ENCODE assay signal across 15 cellular contexts in genomic region chr4:148653681-148654080, GRCh38.
A peak's percentile ranks its signal among the peaks of the same experiment; 100 is the strongest.
DNase-seq lines count a peak whose midpoint lies in the region; ATAC-seq and TF ChIP-seq lines count a peak whose summit lies in the region.
"Had no signal": no experiment of that assay in that cellular context is flagged by ENCODE, and none has a peak within 500 bp of the region (broad histone marks: within the 10 kb centered on the region; RNA-seq: fewer than 3 reads in every experiment).

No MANE protein-coding gene starts in this region.

- TF ChIP-seq CTCF in hepatocyte (IDR thresholded peaks at IDR 0.05; ENCODE audit: poor library complexity) = no peak

- in situ Hi-C loops in ACHN (cut with HindIII; ENCODE audit: low pct_ligation_motif_present, low pct_unique_long_range_greater_than_20kb, low sequenced_read_pairs) = no loop called here

- peak overlapping the region; percentile 7 for H3K27ac ChIP-seq in hepatocyte
- peak overlapping the region; percentile 56 for H3K27ac ChIP-seq in trophoblast cell (ENCODE audit: low read depth, low read length)
- H3K27ac ChIP-seq: A549, BLaER1 had no signal

- WGBS in hepatocyte (ENCODE audit: low lambda C conversion rate, missing lambda C conversion rate) = 72% methylated on average over 4 of the region's 4 CpGs
- no CpG with 5 or more reads among the region's 4 CpGs for WGBS in trophoblast cell (ENCODE audit: extremely low coverage, insufficient coverage, insufficient read length)

- H4K12ac ChIP-seq in trophoblast cell (ENCODE audit: low read depth, low read length) = no peak overlapping the region

- H3K36me3 ChIP-seq in hepatocyte (replicated peaks; ENCODE audit: insufficient read depth, low read depth) (no peaks in the 10 kb centered on the region), trophoblast cell (ENCODE audit: control insufficient read depth in 1 of 2, insufficient read depth in 2 of 2, low read length in 2 of 2) (no peaks in the 10 kb centered on the region)
- H3K36me3 ChIP-seq: BLaER1 had no signal

- H2AFZ ChIP-seq in hepatocyte = no peak overlapping the region
- H2AFZ ChIP-seq in trophoblast cell (ENCODE audit: insufficient read depth, low read length, poor library complexity) = no peak overlapping the region
- H2AFZ ChIP-seq: GM23338 had no signal

- H2BK12ac ChIP-seq in trophoblast cell (ENCODE audit: low read length) = no peak overlapping the region

- no peak for ATAC-seq in HG03045 (IDR thresholded peaks at IDR 0.05; ENCODE audit: unreplicated experiment)
- ATAC-seq: A549, GM23338 had no signal

- H2AK5ac ChIP-seq in trophoblast cell (ENCODE audit: low read length) = no peak overlapping the region

- H4K8ac ChIP-seq in trophoblast cell (ENCODE audit: low read depth, low read length) = no peak overlapping the region

- H3K18ac ChIP-seq in trophoblast cell (ENCODE audit: low read length) = no peak overlapping the region

- no peak overlapping the region for H3K4me2 ChIP-seq in hepatocyte
- no peak overlapping the region for H3K4me2 ChIP-seq in trophoblast cell (ENCODE audit: low read length)
- H3K4me2 ChIP-seq: A549, BLaER1, GM23338 had no signal

- H3K79me2 ChIP-seq in hepatocyte = no peaks in the 10 kb centered on the region
- H3K79me2 ChIP-seq in trophoblast cell (ENCODE audit: control insufficient read depth, insufficient read depth, low read length, poor library complexity) = no peaks in the 10 kb centered on the region

- H3K4me1 ChIP-seq in hepatocyte (ENCODE audit: insufficient read depth) (no peaks in the 10 kb centered on the region), trophoblast cell (ENCODE audit: control insufficient read depth in 1 of 2, insufficient read depth in 2 of 2, low read length in 2 of 2) (peaks cover 3 to 7% of the 10 kb centered on the region in 2 experiments)
- H3K4me1 ChIP-seq: A549, BLaER1 had no signal

- H3K9me2 ChIP-seq in hepatocyte (replicated peaks; ENCODE audit: insufficient read depth) = no peaks in the 10 kb centered on the region

- no peak overlapping the region for H3K4ac ChIP-seq in trophoblast cell (ENCODE audit: low read depth, low read length)

- no peaks in the 10 kb centered on the region for H3K27me3 ChIP-seq in hepatocyte
- no peaks in the 10 kb centered on the region for H3K27me3 ChIP-seq in trophoblast cell (ENCODE audit: insufficient read depth, low read length)
- H3K27me3 ChIP-seq: BLaER1 had no signal

- H3K4me3 ChIP-seq in hepatocyte (no peak overlapping the region), trophoblast cell (ENCODE audit: low read depth, low read length) (no peak overlapping the region)
- H3K4me3 ChIP-seq: A549, BLaER1, GM23338 had no signal

- H2BK5ac ChIP-seq in trophoblast cell (ENCODE audit: low read depth, low read length, poor library complexity) = no peak overlapping the region

- DNase-seq in amniotic epithelial cell (ENCODE audit: low read depth) (peak; percentile 83), hepatocyte (ENCODE audit: low spot score) (peak; percentile 5), trophoblast cell (peak; percentile 81 to 93), SIG-M5 (lab: John Stamatoyannopoulos, UW) (no peak), SIG-M5 treated with dmso at 0.1 percent for 504 hours (lab: John Stamatoyannopoulos, UW; ENCODE audit: unreplicated experiment) (no peak), ACHN (no peak)
- DNase-seq: CD4-positive, alpha-beta memory T cell; DMS79 treated with DMSO at 0.1 percent for 48 hours; GF-D8; HCEC 1CT; IMR-90 had no signal

- H3K9me3 ChIP-seq in hepatocyte (ENCODE audit: low read depth) (no peaks in the 10 kb centered on the region), trophoblast cell (ENCODE audit: insufficient read depth, low read depth, low read length) (no peaks in the 10 kb centered on the region)
- H3K9me3 ChIP-seq: A549, BLaER1 had no signal

- H3K23ac ChIP-seq in trophoblast cell (ENCODE audit: low read length) = no peak overlapping the region

- H2BK120ac ChIP-seq in trophoblast cell (ENCODE audit: insufficient read depth, low read length, poor library complexity) = no peak overlapping the region

- H3K79me1 ChIP-seq in trophoblast cell (ENCODE audit: low read length) = peaks cover 6% of the 10 kb centered on the region

- no peak overlapping the region for H3K14ac ChIP-seq in trophoblast cell (ENCODE audit: low read length)

- H3K9ac ChIP-seq in trophoblast cell (ENCODE audit: low read length) = no peak overlapping the region
- H3K9ac ChIP-seq: BLaER1 had no signal

- H4K91ac ChIP-seq in trophoblast cell (ENCODE audit: low read depth, low read length) = no peak overlapping the region

- no peaks in the 10 kb centered on the region for H4K20me1 ChIP-seq in hepatocyte (ENCODE audit: insufficient read depth, poor library complexity, severe bottlenecking)
- H4K20me1 ChIP-seq: BLaER1 had no signal

Comparison
In these comparisons a context has a peak if more than half of its experiments do, and no peak if none do; other contexts are left out.
1. DNase-seq: peak in amniotic epithelial cell (single experiment), hepatocyte (single experiment) and trophoblast cell (2 of 2); none in SIG-M5 (single experiment), SIG-M5 treated with dmso at 0.1 percent for 504 hours (single experiment) and ACHN (single experiment).